Comparison of ENCODE assay signal across 10 cellular contexts in the genomic region with DNA sequence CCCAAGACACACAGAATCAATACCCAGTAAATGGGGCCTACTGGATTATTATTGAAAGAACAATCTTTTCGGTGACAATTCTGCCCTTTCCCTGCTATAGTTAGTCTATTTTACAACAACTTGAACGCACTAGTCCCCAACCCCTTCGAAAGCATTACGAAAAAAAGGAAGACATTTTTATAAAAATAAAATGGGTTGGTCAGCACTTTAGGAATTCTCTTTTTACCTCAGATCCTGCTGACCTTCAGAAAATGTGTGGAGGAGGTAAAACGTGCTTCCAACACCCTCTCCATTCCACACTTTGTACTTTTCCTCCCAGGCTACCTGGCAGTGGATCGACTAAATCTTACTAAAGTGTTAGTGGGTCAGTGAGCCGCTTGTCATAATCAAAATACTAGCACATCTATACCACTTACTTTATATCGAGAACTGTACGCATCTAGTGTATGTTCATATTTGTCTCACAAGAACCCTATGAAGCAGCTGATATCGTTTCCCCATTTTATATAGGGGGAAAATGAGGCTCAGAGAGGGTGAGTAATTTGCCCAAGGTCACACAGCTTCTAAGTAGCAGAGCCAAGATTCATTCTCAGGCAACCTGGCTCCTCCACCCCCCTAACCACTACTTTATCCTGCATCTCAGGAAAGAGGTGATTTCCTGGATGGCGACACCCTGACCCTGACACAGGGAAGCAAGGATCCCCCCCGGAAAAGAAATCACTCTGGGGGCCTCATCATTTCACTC. TPM values are rescaled to one million over a fixed set of nuclear protein-coding genes. Genes with fewer than 3 reads are reported as not detected.
DNase-seq lines count a peak whose midpoint lies in the region; ATAC-seq, FAIRE-seq and TF ChIP-seq lines count a peak whose summit lies in the region.
"Had no signal": no experiment of that assay in that cellular context is flagged by ENCODE, and none has a peak within 500 bp of the region (broad histone marks: within the 10 kb centered on the region; RNA-seq: fewer than 3 reads in every experiment).

No MANE protein-coding gene starts in this region.

- H3K36me3 Mint-ChIP-seq in activated naive CD4-positive, alpha-beta T cell treated with anti-CD3 and anti-CD28 coated beads, Interleukin-2, amount 10 ng/mL, durations not matched to agents 7 days and 5 days = peaks cover 54% of the 10 kb centered on the region
- H3K36me3 Mint-ChIP-seq in activated naive CD8-positive, alpha-beta T cell treated with anti-CD3 and anti-CD28 coated beads for 36 hours = peaks cover 50% of the 10 kb centered on the region

- in situ Hi-C loops in HepG2 (cut with HindIII; ENCODE audit: extremely low pct_ligation_motif_present, low pct_unique_long_range_greater_than_20kb) = no loop called here
- in situ Hi-C loops in GM13976 (cut with MboI; ENCODE audit: low sequenced_read_pairs, unreplicated experiment) = no loop called here

- H3K27me3 ChIP-seq in HepG2 (ENCODE audit: control insufficient read depth in 1 of 2, insufficient read depth in 2 of 2, low read length in 2 of 2) (no peaks in the 10 kb centered on the region), thoracic aorta (replicated peaks; ENCODE audit: insufficient read depth) (no peaks in the 10 kb centered on the region)
- H3K27me3 ChIP-seq: ascending aorta had no signal

- H3K4me3 ChIP-seq in HepG2 (replicated peaks in 1 of 3; ENCODE audit: insufficient read depth in 1 of 3, low read depth in 2 of 3, low read length in 3 of 3) (no peak overlapping the region), thoracic aorta (peak overlapping the region; percentile 47)

- no peaks in the 10 kb centered on the region for H4K20me1 ChIP-seq in HepG2 (ENCODE audit: insufficient read depth, low read length)

- DNase-seq in activated naive CD4-positive, alpha-beta T cell treated with anti-CD3 and anti-CD28 coated beads, Interleukin-2, amount 10 ng/mL, durations not matched to agents 7 days and 5 days = no peak
- DNase-seq in activated naive CD4-positive, alpha-beta T cell (lab: John Stamatoyannopoulos, UW) = no peak
- DNase-seq in activated naive CD8-positive, alpha-beta T cell treated with anti-CD3 and anti-CD28 coated beads for 36 hours = no peak
- no peak for DNase-seq in HepG2 (ENCODE audit: low spot score)
- no peak for DNase-seq in thoracic aorta (ENCODE audit: low spot score)
- no peak for DNase-seq in GM13976 (ENCODE audit: low spot score)
- no peak for DNase-seq in OCI-M2 (lab: John Stamatoyannopoulos, UW; ENCODE audit: unreplicated experiment)
- DNase-seq: left colon had no signal

- CTCF ChIA-PET in activated naive CD4-positive, alpha-beta T cell treated with anti-CD3 and anti-CD28 coated beads, Interleukin-2, amount 10 ng/mL, durations not matched to agents 7 days and 5 days (lab: Charles Lee) = interaction anchor here (1.0 to 1.1 kb wide), 3 partner anchors 10 to 146 kb away, joined by 3 to 5 read pairs (median 3); a partner anchor contains a TSS
- CTCF ChIA-PET in HepG2 (lab: Yijun Ruan, JAX; ENCODE audit: low intra/inter-chr PET ratio, low total read pairs) = no interaction called here

- no peak for TF ChIP-seq RAD21 in HepG2 (CRISPR knock-in tag; IDR thresholded peaks at IDR 0.05)

- no TSS peak for BruUV-seq in HepG2 (replicated peaks; lab: Mats Ljungman, UMichigan)

- 89% methylated on average over 12 of the region's 12 CpGs for WGBS in HepG2 (ENCODE audit: low lambda C conversion rate)

- no peak for TF ChIP-seq EP300 in HepG2 (IDR thresholded peaks at IDR 0.05; ENCODE audit: low read depth in 2 of 2, low read length in 2 of 2)
- TF ChIP-seq EP300 in HepG2 (CRISPR knock-in tag; IDR thresholded peaks at IDR 0.05; ENCODE audit: borderline replicate concordance) = no peak

- no peak for TF ChIP-seq CTCF in HepG2 (CRISPR knock-in tag; IDR thresholded peaks at IDR 0.05)
- TF ChIP-seq CTCF in thoracic aorta (IDR thresholded peaks at IDR 0.05) = no peak
- TF ChIP-seq CTCF in GM13976 (IDR thresholded peaks at IDR 0.05; ENCODE audit: borderline replicate concordance, control extremely low read depth, extremely low read depth, insufficient read depth, missing control alignments) = no peak

- no peak overlapping the region for H2AFZ ChIP-seq in HepG2 (ENCODE audit: low read length)

- no peak overlapping the region for H3K27ac ChIP-seq in HepG2 (ENCODE audit: extremely low read length, insufficient read depth, low read length)
- H3K27ac ChIP-seq in thoracic aorta = peak overlapping the region; percentile 46 to 57

- peaks cover 22% of the 10 kb centered on the region for H3K4me1 ChIP-seq in HepG2 (ENCODE audit: insufficient read depth, low read length)
- peaks cover 16 to 33% of the 10 kb centered on the region in 2 donors for H3K4me1 ChIP-seq in thoracic aorta (ENCODE audit: control insufficient read depth in 1 of 2, low read depth in 2 of 2)

- POLR2A ChIA-PET in HepG2 (lab: Yijun Ruan, JAX) = no interaction called here

- TF ChIP-seq POLR2A in HepG2 (IDR thresholded peaks at IDR 0.05; ENCODE audit: insufficient read depth in 1 of 2, low read depth in 2 of 2, low read length in 2 of 2) = no peak

- no peaks in the 10 kb centered on the region for H3K9me3 ChIP-seq in HepG2 (ENCODE audit: low read length)
- H3K9me3 ChIP-seq in thoracic aorta = no peaks in the 10 kb centered on the region
- H3K9me3 ChIP-seq: ascending aorta had no signal

- H3K27ac Mint-ChIP-seq in activated naive CD4-positive, alpha-beta T cell treated with anti-CD3 and anti-CD28 coated beads, Interleukin-2, amount 10 ng/mL, durations not matched to agents 7 days and 5 days = peak overlapping the region; percentile 81
- peak overlapping the region; percentile 98 for H3K27ac Mint-ChIP-seq in activated naive CD8-positive, alpha-beta T cell treated with anti-CD3 and anti-CD28 coated beads for 36 hours

- H3K4me2 ChIP-seq in HepG2 (ENCODE audit: low read depth, low read length) = no peak overlapping the region

- no peak overlapping the region for H3K4me3 Mint-ChIP-seq in activated naive CD4-positive, alpha-beta T cell treated with anti-CD3 and anti-CD28 coated beads, Interleukin-2, amount 10 ng/mL, durations not matched to agents 7 days and 5 days
- H3K4me3 Mint-ChIP-seq in activated naive CD8-positive, alpha-beta T cell treated with anti-CD3 and anti-CD28 coated beads for 36 hours = peak overlapping the region; percentile 81

- H3K4me1 Mint-ChIP-seq in activated naive CD4-positive, alpha-beta T cell treated with anti-CD3 and anti-CD28 coated beads, Interleukin-2, amount 10 ng/mL, durations not matched to agents 7 days and 5 days = peaks cover 98% of the 10 kb centered on the region
- peaks cover 91% of the 10 kb centered on the region for H3K4me1 Mint-ChIP-seq in activated naive CD8-positive, alpha-beta T cell treated with anti-CD3 and anti-CD28 coated beads for 36 hours

- no peaks in the 10 kb centered on the region for H3K79me2 ChIP-seq in HepG2 (ENCODE audit: insufficient read depth, low read length)

- ATAC-seq in HepG2 = no peak
- no peak for ATAC-seq in thoracic aorta (ENCODE audit: insufficient number of reproducible peaks, low FRiP score, low read depth)
- ATAC-seq in GM21825 (IDR thresholded peaks at IDR 0.05; ENCODE audit: unreplicated experiment) = no peak
- ATAC-seq: left colon had no signal

- 0 out of 5 replicates have a peak, but pooled peaks cover 0 to 2% of the 10 kb centered on the region in 2 experiments for H3K36me3 ChIP-seq in HepG2 (replicated peaks in 1 of 2; ENCODE audit: control insufficient read depth in 1 of 2, insufficient read depth in 2 of 2, low read length in 2 of 2)
- no peaks in the 10 kb centered on the region for H3K36me3 ChIP-seq in thoracic aorta
- H3K36me3 ChIP-seq: ascending aorta had no signal

- no peaks in the 10 kb centered on the region for H3K9me3 Mint-ChIP-seq in activated naive CD4-positive, alpha-beta T cell treated with anti-CD3 and anti-CD28 coated beads, Interleukin-2, amount 10 ng/mL, durations not matched to agents 7 days and 5 days
- no peaks in the 10 kb centered on the region for H3K9me3 Mint-ChIP-seq in activated naive CD8-positive, alpha-beta T cell treated with anti-CD3 and anti-CD28 coated beads for 36 hours

- H3K27me3 Mint-ChIP-seq in activated naive CD4-positive, alpha-beta T cell treated with anti-CD3 and anti-CD28 coated beads, Interleukin-2, amount 10 ng/mL, durations not matched to agents 7 days and 5 days = no peaks in the 10 kb centered on the region
- no peaks in the 10 kb centered on the region for H3K27me3 Mint-ChIP-seq in activated naive CD8-positive, alpha-beta T cell treated with anti-CD3 and anti-CD28 coated beads for 36 hours

- FAIRE-seq in HepG2 (lab: Jason Lieb, UNC) = peak; percentile 26

- intact Hi-C loops in HepG2 (cut with micrococcal nuclease; ENCODE audit: unreplicated experiment) = no loop called here

- H3K9ac ChIP-seq in HepG2 (ENCODE audit: insufficient read depth, low read depth, low read length) = no peak overlapping the region

TF ChIP-seq in HepG2, 621 proteins besides CTCF, POLR2A, EP300 and RAD21 (continues in another document):
- no peak for TF ChIP-seq ZNF121 (CRISPR knock-in tag; IDR thresholded peaks at IDR 0.05)
- TF ChIP-seq ZNF768 (CRISPR knock-in tag; IDR thresholded peaks at IDR 0.05) = peak; percentile 89; the same call in 1 of the 2 replicates

RNA-seq across cellular contexts. Expression of a gene that starts 10.6 kb away (rescaled TPM):
- 10 to 100 TPM; 31.0 to 31.7 TPM for total RNA-seq in activated naive CD8-positive, alpha-beta T cell treated with anti-CD3 and anti-CD28 coated beads for 36 hours
- total RNA-seq in HepG2 (2016; rRNA removed; fragmentation: Illumina TruSeq; extraction: Trizol) (3.3 and 8.0 TPM in 2 replicates), thoracic aorta (10 to 100 TPM; 11.9 to 24.5 TPM)
- total RNA-seq in HepG2 (2016; cell fraction: cytosol; rRNA removed; fragmentation: Illumina TruSeq; extraction: Trizol; ENCODE audit: low read depth) = 4.1 and 4.9 TPM in 2 replicates
- total RNA-seq in HepG2 (2016; cell fraction: insoluble cytoplasmic fraction; rRNA removed; fragmentation: Illumina TruSeq; extraction: Trizol) = 2.6 and 7.7 TPM in 2 replicates
- total RNA-seq in HepG2 (2016; cell fraction: membrane; rRNA removed; fragmentation: Illumina TruSeq; extraction: Trizol) = 4.2 TPM in 2 replicates
- total RNA-seq in HepG2 (2016; cell fraction: nucleus; rRNA removed; fragmentation: Illumina TruSeq; extraction: Trizol) = 8.5 and 9.9 TPM in 2 replicates
- polyA plus RNA-seq in HepG2 (2011; rRNA removed) = 1.9 TPM in 2 replicates
- 0.85 and 1.7 TPM in 2 replicates for polyA plus RNA-seq in HepG2 (2011; cell fraction: cytosol; rRNA removed)
- polyA plus RNA-seq in HepG2 (2011; cell fraction: nucleus; rRNA removed) = 6.8 and 7.7 TPM in 2 replicates
- polyA plus RNA-seq in HepG2 (2012) = 5.7 and 6.1 TPM in 2 replicates
- polyA plus RNA-seq in HepG2 (2016; cell fraction: cytosol; fragmentation: Illumina TruSeq; extraction: Trizol; ENCODE audit: low read depth) = 0.31 and 0.43 TPM in 2 replicates
- 7.2 and 8.9 TPM in 2 replicates for polyA plus RNA-seq in HepG2 (2016; cell fraction: insoluble cytoplasmic fraction; fragmentation: Illumina TruSeq; extraction: Trizol; ENCODE audit: low read depth)
- polyA plus RNA-seq in HepG2 (2016; cell fraction: membrane; fragmentation: Illumina TruSeq; extraction: Trizol; ENCODE audit: low read depth) = 1.2 and 1.4 TPM in 2 replicates
- polyA plus RNA-seq in HepG2 (2016; cell fraction: nucleus; fragmentation: Illumina TruSeq; extraction: Trizol; ENCODE audit: insufficient read depth, low read depth) = 11.5 and 12.3 TPM in 2 replicates
- polyA minus RNA-seq in HepG2 (2011; rRNA and poly(A)+ RNA removed; ENCODE audit: low replicate concordance) = 3.3 TPM in 1 of 2 replicates, not detected in the other
- polyA minus RNA-seq in HepG2 (2011; cell fraction: cytosol; rRNA and poly(A)+ RNA removed) = 4.3 and 5.8 TPM in 2 replicates
- 7.7 and 8.2 TPM in 2 replicates for polyA minus RNA-seq in HepG2 (2011; cell fraction: nucleus; rRNA and poly(A)+ RNA removed)
